1 cellular context compared by ENCODE assay signal in genomic region chr2:197883354-197884032, GRCh38.
TF ChIP-seq lines count a peak whose summit lies in the region.

No MANE protein-coding gene starts in this region.

TF ChIP-seq in IMR-90, 13 proteins besides CTCF, POLR2A, EP300 and RAD21 (continued from another document):
- TF ChIP-seq CHD1 (IDR thresholded peaks at IDR 0.05; ENCODE audit: low read depth, low read length): no peak
- no peak for TF ChIP-seq MAZ (IDR thresholded peaks at IDR 0.05; ENCODE audit: borderline replicate concordance, low read depth, low read length)
- TF ChIP-seq FOS (IDR thresholded peaks at IDR 0.05; ENCODE audit: low read depth, low read length): no peak
- no peak for TF ChIP-seq SMC3 (IDR thresholded peaks at IDR 0.05; ENCODE audit: low read depth, low read length)
- no peak for TF ChIP-seq RCOR1 (IDR thresholded peaks at IDR 0.05; ENCODE audit: insufficient replicate concordance, low read length)
- TF ChIP-seq NFE2L2 (IDR thresholded peaks at IDR 0.05; ENCODE audit: low read depth, low read length): no peak
- no peak for TF ChIP-seq MAFK (IDR thresholded peaks at IDR 0.05; ENCODE audit: low read depth, low read length)
